ENCODE assay signal across 2 cellular contexts in genomic region chr1:31765041-31765467, GRCh38.
TF ChIP-seq lines count a peak whose summit lies in the region.

No MANE protein-coding gene starts in this region.

TF ChIP-seq in WTC11, 78 proteins besides CTCF, POLR2A, EP300 and RAD21 (continued from another document):
- TF ChIP-seq ZNF263 (CRISPR knock-in tag; IDR thresholded peaks at IDR 0.05; ENCODE audit: low read depth) (no peak), ESRRA (CRISPR knock-in tag; IDR thresholded peaks at IDR 0.05; ENCODE audit: borderline replicate concordance) (no peak), AFF4 (CRISPR knock-in tag; IDR thresholded peaks at IDR 0.05; ENCODE audit: borderline replicate concordance) (no peak), MLX (CRISPR knock-in tag; IDR thresholded peaks at IDR 0.05) (no peak), MAX (CRISPR knock-in tag; IDR thresholded peaks at IDR 0.05) (no peak), ZNF396 (CRISPR knock-in tag; IDR thresholded peaks at IDR 0.05; ENCODE audit: borderline replicate concordance) (no peak)

TF ChIP-seq in HepG2, 621 proteins besides CTCF, POLR2A, EP300 and RAD21:
- TF ChIP-seq SMC3 (IDR thresholded peaks at IDR 0.05; ENCODE audit: low read length) (peak; percentile 13; the same call in 1 of the 2 replicates), STAG1 (CRISPR knock-in tag; IDR thresholded peaks at IDR 0.05) (peak; percentile 28; the same call in 1 of the 2 replicates), ZNF777 (CRISPR knock-in tag; IDR thresholded peaks at IDR 0.05) (no peak), ATF2 (CRISPR knock-in tag; IDR thresholded peaks at IDR 0.05) (no peak)
